ENCODE assay signal across 36 cellular contexts in genomic region chr4:124828382-124828781, GRCh38.
"Had no signal": no experiment of that assay in that cellular context is flagged by ENCODE, and none has a peak within 500 bp of the region (broad histone marks: within the 10 kb centered on the region; RNA-seq: fewer than 3 reads in every experiment).

No MANE protein-coding gene starts in this region.

- H3K4me3 Mint-ChIP-seq: activated naive CD4-positive, alpha-beta T cell treated with anti-CD3 and anti-CD28 coated beads for 36 hours; activated naive CD4-positive, alpha-beta T cell treated with anti-CD3 and anti-CD28 coated beads, Interleukin-2, amount 10 ng/mL, durations not matched to agents 7 days and 5 days; activated naive CD4-positive, alpha-beta T cell treated with anti-CD3 and anti-CD28 coated beads, Interleukin-2, amount 50 U/mL, for 24 hours; activated naive CD8-positive, alpha-beta T cell; activated naive CD8-positive, alpha-beta T cell treated with anti-CD3 and anti-CD28 coated beads for 36 hours; activated naive CD8-positive, alpha-beta T cell treated with anti-CD3 and anti-CD28 coated beads, Interleukin-2, amount 10 ng/mL, durations not matched to agents 7 days and 5 days; activated naive CD8-positive, alpha-beta T cell treated with anti-CD3 and anti-CD28 coated beads, Interleukin-2, amount 50 U/mL, for 24 hours; activated T-cell treated with anti-CD3 and anti-CD28 coated beads, Interleukin-2, amount 50 U/mL, for 4 hours; activated T-cell treated with anti-CD3 and anti-CD28 coated beads, Interleukin-2, amount 50 U/mL, for 72 hours; activated T-helper 1 cell treated with anti-CD3 and anti-CD28 coated beads, Interleukin-12 subunit alpha, Interleukin-12 subunit beta, Interleukin-2, Interleukin-4 antibody, amounts not matched to agents 30 ng/mL and 10 ng/mL and 1 ng/mL, durations not matched to agents 14 hours and 24 hours and 36 hours; activated T-helper 17 cell treated with anti-CD3 and anti-CD28 coated beads, Interleukin-2, amount 50 U/mL, for 72 hours; brain; central memory CD8-positive, alpha-beta T cell had no signal

- H3K4me1 ChIP-seq: adrenal gland, ascending aorta, body of pancreas, breast epithelium had no signal

- H3K27ac Mint-ChIP-seq: activated naive CD4-positive, alpha-beta T cell treated with anti-CD3 and anti-CD28 coated beads for 36 hours; activated naive CD4-positive, alpha-beta T cell treated with anti-CD3 and anti-CD28 coated beads, Interleukin-2, amount 10 ng/mL, durations not matched to agents 7 days and 5 days; activated naive CD4-positive, alpha-beta T cell treated with anti-CD3 and anti-CD28 coated beads, Interleukin-2, amount 50 U/mL, for 24 hours; activated naive CD4-positive, alpha-beta T cell treated with anti-CD3 and anti-CD28 coated beads, Interleukin-2, amount 50 U/mL, for 72 hours; activated naive CD8-positive, alpha-beta T cell; activated naive CD8-positive, alpha-beta T cell treated with anti-CD3 and anti-CD28 coated beads for 36 hours; activated naive CD8-positive, alpha-beta T cell treated with anti-CD3 and anti-CD28 coated beads, Interleukin-2, amount 10 ng/mL, durations not matched to agents 7 days and 5 days; activated naive CD8-positive, alpha-beta T cell treated with anti-CD3 and anti-CD28 coated beads, Interleukin-2, amount 50 U/mL, for 24 hours; activated T-cell treated with anti-CD3 and anti-CD28 coated beads, Interleukin-2, amount 50 U/mL, for 72 hours; activated T-helper 1 cell treated with anti-CD3 and anti-CD28 coated beads, Interleukin-12 subunit alpha, Interleukin-12 subunit beta, Interleukin-2, Interleukin-4 antibody, amounts not matched to agents 30 ng/mL and 10 ng/mL and 1 ng/mL, durations not matched to agents 14 hours and 24 hours and 36 hours; activated T-helper 17 cell treated with anti-CD3 and anti-CD28 coated beads, Interleukin-2, amount 50 U/mL, for 72 hours; activated T-helper 2 cell treated with anti-CD3 and anti-CD28 coated beads, Interferon-gamma antibody, Interleukin-2, Interleukin-4, amounts not matched to agents 10 μg/mL and 5 μg/mL and 100 μg/mL, durations not matched to agents 14 hours and 24 hours and 36 hours; brain had no signal

- H3K36me3 Mint-ChIP-seq: activated naive CD4-positive, alpha-beta T cell treated with anti-CD3 and anti-CD28 coated beads, Interleukin-2, amount 10 ng/mL, durations not matched to agents 7 days and 5 days; activated naive CD4-positive, alpha-beta T cell treated with anti-CD3 and anti-CD28 coated beads, Interleukin-2, amount 50 U/mL, for 24 hours; activated naive CD8-positive, alpha-beta T cell; activated naive CD8-positive, alpha-beta T cell treated with anti-CD3 and anti-CD28 coated beads for 36 hours; activated naive CD8-positive, alpha-beta T cell treated with anti-CD3 and anti-CD28 coated beads, Interleukin-2, amount 10 ng/mL, durations not matched to agents 7 days and 5 days; brain had no signal

- H3K27me3 ChIP-seq: adrenal gland, ascending aorta, body of pancreas, brain microvascular endothelial cell, breast epithelium, cardiac muscle cell had no signal

- H3K9me3 ChIP-seq: ascending aorta, body of pancreas, breast epithelium had no signal

- H3K27ac ChIP-seq: adrenal gland, ascending aorta, body of pancreas, brain microvascular endothelial cell, breast epithelium, cardiac muscle cell had no signal

- DNase-seq: activated effector memory CD4-positive, alpha-beta T cell treated with anti-CD3 and anti-CD28 coated beads, Interleukin-2, amount 50 U/mL, for 16 hours; activated effector memory CD4-positive, alpha-beta T cell treated with Interleukin-2 at 50 U/mL for 16 hours; activated gamma-delta T cell; activated gamma-delta T cell treated with Interleukin-2 at 50 U/mL for 16 hours; activated naive CD4-positive, alpha-beta T cell; activated naive CD4-positive, alpha-beta T cell treated with anti-CD3 and anti-CD28 coated beads for 36 hours; activated naive CD4-positive, alpha-beta T cell treated with anti-CD3 and anti-CD28 coated beads, Interleukin-2, amount 10 ng/mL, durations not matched to agents 7 days and 5 days; activated naive CD4-positive, alpha-beta T cell treated with anti-CD3 and anti-CD28 coated beads, Interleukin-2, amount 50 U/mL, for 16 hours; activated naive CD4-positive, alpha-beta T cell treated with Interleukin-2 at 50 U/mL for 16 hours; activated naive CD8-positive, alpha-beta T cell treated with anti-CD3 and anti-CD28 coated beads for 36 hours; activated naive CD8-positive, alpha-beta T cell treated with anti-CD3 and anti-CD28 coated beads, Interleukin-2, amount 10 ng/mL, durations not matched to agents 7 days and 5 days; activated naive CD8-positive, alpha-beta T cell treated with anti-CD3 and anti-CD28 coated beads, Interleukin-2, amount 50 U/mL, for 24 hours; activated T-cell treated with anti-CD3 and anti-CD28 coated beads, Interleukin-2, amount 50 U/mL, for 4 hours; activated T-cell treated with anti-CD3 and anti-CD28 coated beads, Interleukin-2, amount 50 U/mL, for 48 hours; activated T-cell treated with anti-CD3 and anti-CD28 coated beads, Interleukin-2, amount 50 U/mL, for 72 hours; adrenal gland; amniotic stem cell; amygdala; anterior cingulate cortex; aorta; body of pancreas; brain microvascular endothelial cell; caudate nucleus; central memory CD4-positive, alpha-beta T cell; cerebellar nuclear complex had no signal

- H3K27me3 Mint-ChIP-seq: activated naive CD4-positive, alpha-beta T cell treated with anti-CD3 and anti-CD28 coated beads, Interleukin-2, amount 10 ng/mL, durations not matched to agents 7 days and 5 days; activated naive CD4-positive, alpha-beta T cell treated with anti-CD3 and anti-CD28 coated beads, Interleukin-2, amount 50 U/mL, for 24 hours; activated naive CD8-positive, alpha-beta T cell; activated naive CD8-positive, alpha-beta T cell treated with anti-CD3 and anti-CD28 coated beads for 36 hours; activated naive CD8-positive, alpha-beta T cell treated with anti-CD3 and anti-CD28 coated beads, Interleukin-2, amount 10 ng/mL, durations not matched to agents 7 days and 5 days; activated naive CD8-positive, alpha-beta T cell treated with anti-CD3 and anti-CD28 coated beads, Interleukin-2, amount 50 U/mL, for 24 hours; activated T-helper 17 cell treated with anti-CD3 and anti-CD28 coated beads, Interleukin-2, amount 50 U/mL, for 72 hours; brain; central memory CD8-positive, alpha-beta T cell had no signal

- H3K4me1 Mint-ChIP-seq: activated naive CD4-positive, alpha-beta T cell treated with anti-CD3 and anti-CD28 coated beads, Interleukin-2, amount 10 ng/mL, durations not matched to agents 7 days and 5 days; activated naive CD4-positive, alpha-beta T cell treated with anti-CD3 and anti-CD28 coated beads, Interleukin-2, amount 50 U/mL, for 24 hours; activated naive CD8-positive, alpha-beta T cell treated with anti-CD3 and anti-CD28 coated beads for 36 hours; activated naive CD8-positive, alpha-beta T cell treated with anti-CD3 and anti-CD28 coated beads, Interleukin-2, amount 10 ng/mL, durations not matched to agents 7 days and 5 days; activated naive CD8-positive, alpha-beta T cell treated with anti-CD3 and anti-CD28 coated beads, Interleukin-2, amount 50 U/mL, for 24 hours; activated T-helper 17 cell treated with anti-CD3 and anti-CD28 coated beads, Interleukin-2, amount 50 U/mL, for 72 hours; brain; central memory CD8-positive, alpha-beta T cell had no signal

- H3K9me3 Mint-ChIP-seq: activated naive CD4-positive, alpha-beta T cell treated with anti-CD3 and anti-CD28 coated beads, Interleukin-2, amount 10 ng/mL, durations not matched to agents 7 days and 5 days; activated naive CD8-positive, alpha-beta T cell treated with anti-CD3 and anti-CD28 coated beads for 36 hours; activated naive CD8-positive, alpha-beta T cell treated with anti-CD3 and anti-CD28 coated beads, Interleukin-2, amount 10 ng/mL, durations not matched to agents 7 days and 5 days; activated naive CD8-positive, alpha-beta T cell treated with anti-CD3 and anti-CD28 coated beads, Interleukin-2, amount 50 U/mL, for 24 hours; activated T-cell treated with anti-CD3 and anti-CD28 coated beads, Interleukin-2, amount 50 U/mL, for 4 hours; activated T-helper 1 cell treated with anti-CD3 and anti-CD28 coated beads, Interleukin-12 subunit alpha, Interleukin-12 subunit beta, Interleukin-2, Interleukin-4 antibody, amounts not matched to agents 30 ng/mL and 10 ng/mL and 1 ng/mL, durations not matched to agents 14 hours and 24 hours and 36 hours; activated T-helper 2 cell treated with anti-CD3 and anti-CD28 coated beads, Interferon-gamma antibody, Interleukin-2, Interleukin-4, amounts not matched to agents 10 μg/mL and 5 μg/mL and 100 μg/mL, durations not matched to agents 14 hours and 24 hours and 36 hours had no signal

- H3K36me3 ChIP-seq: adrenal gland, ascending aorta, brain microvascular endothelial cell, breast epithelium, cardiac muscle cell had no signal

- H3K4me3 ChIP-seq: adrenal gland, ascending aorta, body of pancreas, breast epithelium, cardiac muscle cell had no signal

- ATAC-seq: activated naive CD4-positive, alpha-beta T cell treated with anti-CD3 and anti-CD28 coated beads, Interleukin-2, amount 50 U/mL, for 72 hours; activated naive CD8-positive, alpha-beta T cell treated with anti-CD3 and anti-CD28 coated beads, Interleukin-2, amount 50 U/mL, for 24 hours; activated T-cell treated with anti-CD3 and anti-CD28 coated beads, Interleukin-2, amount 50 U/mL, for 4 hours; activated T-cell treated with anti-CD3 and anti-CD28 coated beads, Interleukin-2, amount 50 U/mL, for 72 hours; activated T-helper 17 cell treated with anti-CD3 and anti-CD28 coated beads, Interleukin-2, amount 50 U/mL, for 72 hours; body of pancreas had no signal
